ENCODE assay signal across 12 cellular contexts in the genomic region with DNA sequence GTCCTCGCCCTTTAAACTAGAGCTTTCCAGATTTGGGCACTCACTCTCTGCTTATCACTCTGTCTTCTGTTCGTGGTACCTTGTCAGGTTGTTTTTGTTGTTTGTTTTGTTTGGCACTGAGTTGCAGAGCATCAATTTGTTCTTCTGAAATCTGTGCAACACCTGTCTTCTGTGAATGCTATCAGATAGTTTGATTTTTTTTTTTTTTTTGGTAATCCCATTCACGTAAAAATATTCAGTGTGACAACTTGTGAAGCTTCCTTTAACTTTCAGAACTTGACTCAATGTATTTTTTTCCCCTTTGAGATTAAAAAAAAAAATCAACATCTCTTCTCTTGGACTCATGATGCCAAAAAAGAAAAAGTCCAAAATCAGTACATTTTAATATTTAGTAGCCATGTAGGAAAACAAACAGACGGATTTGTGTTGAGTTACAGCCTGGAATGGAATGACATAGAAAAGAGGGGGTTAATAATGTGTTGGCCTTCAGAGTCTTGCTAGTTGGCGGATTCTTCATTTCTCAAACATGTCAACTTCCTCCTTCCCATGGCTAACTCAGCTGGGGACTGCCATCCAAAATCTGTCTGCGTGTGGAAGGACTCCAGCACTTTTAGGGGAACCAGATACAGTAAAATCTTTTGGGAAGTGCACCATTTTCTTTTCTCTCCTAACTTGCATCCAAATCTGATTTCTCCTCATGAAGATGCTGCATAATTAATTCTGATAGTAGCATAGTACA. TPM values are rescaled to one million over a fixed set of nuclear protein-coding genes. Genes with fewer than 3 reads are reported as not detected.
A peak's percentile ranks its signal among the peaks of the same experiment; 100 is the strongest.
DNase-seq lines count a peak whose midpoint lies in the region; ATAC-seq and TF ChIP-seq lines count a peak whose summit lies in the region.
"Had no signal": no experiment of that assay in that cellular context is flagged by ENCODE, and none has a peak within 500 bp of the region (broad histone marks: within the 10 kb centered on the region; RNA-seq: fewer than 3 reads in every experiment).

No MANE protein-coding gene starts in this region.

- peaks cover 6% of the 10 kb centered on the region; the same call in 1 of the 2 replicates for H3K27me3 ChIP-seq in H9 (ENCODE audit: insufficient read depth, low read length)
- H3K27me3 ChIP-seq in rectal smooth muscle tissue (ENCODE audit: control insufficient read depth, insufficient read depth, low read length), result peaks cover 5% of the 10 kb centered on the region

- no peak overlapping the region for H2BK20ac ChIP-seq in H9 (ENCODE audit: low read depth, low read length, poor library complexity, severe bottlenecking)

- no peak overlapping the region for H2BK15ac ChIP-seq in H9 (ENCODE audit: low read depth, low read length)

- H2BK5ac ChIP-seq in H9 (ENCODE audit: insufficient read length, low read length), result no peak overlapping the region

- DNase-seq in H9, result no peak
- DNase-seq in T-helper 17 cell, result no peak
- no peak for DNase-seq in endothelial cell (ENCODE audit: low spot score)
- DNase-seq in HEK293T (ENCODE audit: extremely low spot score), result no peak
- DNase-seq in NCI-H2107 (lab: John Stamatoyannopoulos, UW), result no peak
- DNase-seq: activated T-cell treated with anti-CD3 and anti-CD28 coated beads, Interleukin-2, amount 50 U/mL, for 4 hours; NCI-H748 treated with DMSO at 0.1 percent for 48 hours had no signal

- no peak overlapping the region for H3K4ac ChIP-seq in H9 (ENCODE audit: low read depth, low read length)

- no peak overlapping the region for H3K56ac ChIP-seq in H9 (ENCODE audit: insufficient read length, low read depth, low read length)

- no peak overlapping the region for H2BK120ac ChIP-seq in H9 (ENCODE audit: low read depth, low read length, poor library complexity, severe bottlenecking)

- H3K9ac ChIP-seq in H9 (ENCODE audit: extremely low read depth, insufficient read length, low read length) (no peak overlapping the region), rectal smooth muscle tissue (ENCODE audit: low read length) (no peak overlapping the region)

- peaks cover 14% of the 10 kb centered on the region for H3K23me2 ChIP-seq in H9 (ENCODE audit: insufficient read length, low read depth, low read length, poor library complexity, severe bottlenecking)

- no peak overlapping the region for H2AFZ ChIP-seq in H9 (ENCODE audit: low read length)

- peak overlapping the region; percentile 98 for H3K4me2 ChIP-seq in H9 (ENCODE audit: insufficient read depth, insufficient read length, low read length)

- H3K9me3 ChIP-seq in H9 (ENCODE audit: control insufficient read depth, low read depth, low read length) (no peaks in the 10 kb centered on the region), T-helper 17 cell (ENCODE audit: control insufficient read depth, low read length, poor library complexity, severe bottlenecking) (no peaks in the 10 kb centered on the region)

- H3K4me1 ChIP-seq in H9 (ENCODE audit: insufficient read depth, low read length) (peaks cover 7% of the 10 kb centered on the region), rectal smooth muscle tissue (ENCODE audit: control insufficient read depth, insufficient read depth, low read length) (peaks cover 4% of the 10 kb centered on the region)

- H3K23ac ChIP-seq in H9 (ENCODE audit: insufficient read length, low read depth, low read length), result no peak overlapping the region

- H3K4me1 Mint-ChIP-seq in H9 (peaks cover 19 to 27% of the 10 kb centered on the region in 2 experiments), T-helper 17 cell (peaks cover 8% of the 10 kb centered on the region), endothelial cell (ENCODE audit: unreplicated experiment) (peaks cover 19% of the 10 kb centered on the region)

- H3K27me3 Mint-ChIP-seq in H9 (ENCODE audit: low read depth) (peaks cover 37% of the 10 kb centered on the region), T-helper 17 cell (peaks cover 85% of the 10 kb centered on the region), endothelial cell (ENCODE audit: unreplicated experiment) (peaks cover 20% of the 10 kb centered on the region)

- no peaks in the 10 kb centered on the region for H3K36me3 ChIP-seq in rectal smooth muscle tissue (ENCODE audit: control insufficient read depth, insufficient read depth, low read length)

- no peak overlapping the region for H2AK5ac ChIP-seq in H9 (ENCODE audit: insufficient read length, low read length)

- no peak overlapping the region for H4K5ac ChIP-seq in H9 (ENCODE audit: insufficient read length, low read depth, low read length)

- H3K14ac ChIP-seq in H9 (ENCODE audit: insufficient read depth, low read length), result no peak overlapping the region

- H3T11ph ChIP-seq in H9 (ENCODE audit: low read length), result no peak overlapping the region

- peaks cover 4% of the 10 kb centered on the region; the same call in 1 of the 2 replicates for H3K79me2 ChIP-seq in H9 (ENCODE audit: insufficient read depth, low read length)

- H2BK12ac ChIP-seq in H9 (ENCODE audit: insufficient read length, low read depth, low read length), result no peak overlapping the region

- ATAC-seq in T-helper 17 cell (no peak), GM19324 (IDR thresholded peaks at IDR 0.05; ENCODE audit: low FRiP score, unreplicated experiment) (no peak), HG03354 (IDR thresholded peaks at IDR 0.05; ENCODE audit: poor library complexity, severe bottlenecking, unreplicated experiment) (no peak)
- ATAC-seq: stimulated activated memory B cell treated with anti-CD40 and anti-IgM and Interleukin-4, amounts not matched to agents 10 μg/mL and 1 μg/mL and 100 μg/mL, for 72 hours had no signal

- H3K9me3 Mint-ChIP-seq in H9 (no peaks in the 10 kb centered on the region; a peak in 1 of 5 replicates), endothelial cell (ENCODE audit: unreplicated experiment) (no peaks in the 10 kb centered on the region)
- H3K9me3 Mint-ChIP-seq: activated T-cell treated with anti-CD3 and anti-CD28 coated beads, Interleukin-2, amount 50 U/mL, for 4 hours; stimulated activated memory B cell treated with anti-CD40 and anti-IgM and Interleukin-4, amounts not matched to agents 10 μg/mL and 1 μg/mL and 100 μg/mL, for 72 hours had no signal

- H3K4me3 ChIP-seq in rectal smooth muscle tissue (ENCODE audit: low read length), result peak overlapping the region; percentile 61

- WGBS in H9 (ENCODE audit: extremely low coverage, insufficient read length, low lambda C conversion rate), result no CpG with 5 or more reads among the region's 6 CpGs

- H3K27ac ChIP-seq in H9 (ENCODE audit: insufficient read length, low read depth, low read length) (no peak overlapping the region), rectal smooth muscle tissue (ENCODE audit: low read depth, low read length) (no peak overlapping the region)

- H3K36me3 Mint-ChIP-seq in H9 (ENCODE audit: insufficient read depth in 1 of 3, low read depth in 3 of 3) (peaks cover 0 to 1% (median 0%) of the 10 kb centered on the region in 3 experiments; a peak in 2 of 7 replicates), T-helper 17 cell (ENCODE audit: low read depth) (peaks cover 11% of the 10 kb centered on the region), endothelial cell (ENCODE audit: low read depth, unreplicated experiment) (peaks cover 9% of the 10 kb centered on the region)
- H3K36me3 Mint-ChIP-seq: stimulated activated memory B cell treated with anti-CD40 and anti-IgM and Interleukin-4, amounts not matched to agents 10 μg/mL and 1 μg/mL and 100 μg/mL, for 72 hours had no signal

- CTCF ChIA-PET in HEK293T (lab: Yijun Ruan, JAX), result no interaction called here

- POLR2A ChIA-PET in HEK293T (lab: Yijun Ruan, JAX), result no interaction called here

- no peaks in the 10 kb centered on the region for H4K20me1 ChIP-seq in H9 (ENCODE audit: control insufficient read depth, insufficient read depth, insufficient read length)

- no peak overlapping the region for H4K8ac ChIP-seq in H9 (replicated peaks; ENCODE audit: insufficient read length, low read depth, low read length)

- H3K4me3 Mint-ChIP-seq in H9, result peak overlapping the region; percentile 81 to 96
- peak overlapping the region; percentile 82 for H3K4me3 Mint-ChIP-seq in T-helper 17 cell
- H3K4me3 Mint-ChIP-seq in endothelial cell (ENCODE audit: unreplicated experiment), result peak overlapping the region; percentile 98

- H3K27ac Mint-ChIP-seq in H9 (no peak overlapping the region), T-helper 17 cell (no peak overlapping the region), endothelial cell (ENCODE audit: unreplicated experiment) (peak overlapping the region; percentile 94)
- H3K27ac Mint-ChIP-seq: stimulated activated memory B cell treated with anti-CD40 and anti-IgM and Interleukin-4, amounts not matched to agents 10 μg/mL and 1 μg/mL and 100 μg/mL, for 72 hours had no signal

- TF ChIP-seq CTCF in H9 (conservative IDR thresholded peaks at IDR 0.05) (no peak), endothelial cell (IDR thresholded peaks at IDR 0.05; ENCODE audit: unreplicated experiment) (no peak)

- H4K91ac ChIP-seq in H9 (ENCODE audit: insufficient read length, low read depth, low read length), result no peak overlapping the region

- H3K18ac ChIP-seq in H9 (ENCODE audit: insufficient read length, low read depth, low read length), result no peak overlapping the region

- H3K79me1 ChIP-seq in H9 (ENCODE audit: insufficient read depth, low read depth, low read length, poor library complexity, severe bottlenecking), result no peaks in the 10 kb centered on the region

TF ChIP-seq in HEK293T, 16 proteins besides CTCF, POLR2A, EP300 and RAD21:
- no peak for TF ChIP-seq HDGF (IDR thresholded peaks at IDR 0.05; ENCODE audit: borderline replicate concordance)
- TF ChIP-seq NFRKB (IDR thresholded peaks at IDR 0.05), result no peak

RNA-seq across cellular contexts. Expression of gene TMEM178A, which starts 1.6 kb away (rescaled TPM):
- total RNA-seq in H9 (2021) (7.5 and 7.8 TPM in 2 replicates), T-helper 17 cell (under 1 TPM; 0.65 to 0.89 TPM), endothelial cell (ENCODE audit: unreplicated experiment) (4.8 TPM)
- total RNA-seq: activated T-cell treated with anti-CD3 and anti-CD28 coated beads, Interleukin-2, amount 50 U/mL, for 4 hours; T-helper 2 cell treated with Interferon-gamma antibody and Interleukin-4, amounts not matched to agents 100 ng/mL and 5 ng/mL, for 36 hours had no signal
